In genomic region chr9:89476546-89476945, GRCh38 we compare ENCODE assay signal across 16 cellular contexts. TPM values are rescaled to one million over a fixed set of nuclear protein-coding genes. Genes with fewer than 3 reads are reported as not detected.
A peak's percentile ranks its signal among the peaks of the same experiment; 100 is the strongest.
DNase-seq lines count a peak whose midpoint lies in the region; ATAC-seq lines count a peak whose summit lies in the region.
"Had no signal": no experiment of that assay in that cellular context is flagged by ENCODE, and none has a peak within 500 bp of the region (broad histone marks: within the 10 kb centered on the region; RNA-seq: fewer than 3 reads in every experiment).

No MANE protein-coding gene starts in this region.

- WGBS in thymus = 94% methylated on average over 7 of the region's 7 CpGs

- H3K27ac ChIP-seq in effector memory CD4-positive, alpha-beta T cell (ENCODE audit: insufficient read depth, low read length, poor library complexity, severe bottlenecking) = peak overlapping the region; percentile 75
- peak overlapping the region; percentile 87 for H3K27ac ChIP-seq in thymus (ENCODE audit: low read depth)
- H3K27ac ChIP-seq: left ventricle myocardium inferior, thyroid gland, WERI-Rb-1 had no signal

- POLR2A ChIA-PET in activated CD4-positive, alpha-beta memory T cell treated with anti-CD3 and anti-CD28 coated beads, Interleukin-2, amount 10 ng/mL, durations not matched to agents 7 days and 5 days (lab: Charles Lee) = interaction anchor here (0.9 to 1.1 kb wide), 2 partner anchors 51 to 60 kb away, joined by 3 read pairs; no protein-coding TSS in a partner anchor

- no peak for ATAC-seq in HG02623 (IDR thresholded peaks at IDR 0.05; ENCODE audit: unreplicated experiment)

- peak overlapping the region; percentile 16 for H3K4me3 ChIP-seq in effector memory CD4-positive, alpha-beta T cell (ENCODE audit: insufficient read depth, low read depth, low read length, poor library complexity, severe bottlenecking)
- H3K4me3 ChIP-seq in thymus (ENCODE audit: low read length) = no peak overlapping the region
- H3K4me3 ChIP-seq: left ventricle myocardium inferior, thyroid gland had no signal

- peak overlapping the region; percentile 96 for H3K27ac Mint-ChIP-seq in activated naive CD4-positive, alpha-beta T cell treated with anti-CD3 and anti-CD28 coated beads, Interleukin-2, amount 10 ng/mL, durations not matched to agents 7 days and 5 days
- H3K27ac Mint-ChIP-seq in activated CD4-positive, alpha-beta memory T cell treated with anti-CD3 and anti-CD28 coated beads, Interleukin-2, amount 10 ng/mL, durations not matched to agents 7 days and 5 days = peak overlapping the region; percentile 87

- H3K4me1 Mint-ChIP-seq in activated naive CD4-positive, alpha-beta T cell treated with anti-CD3 and anti-CD28 coated beads, Interleukin-2, amount 10 ng/mL, durations not matched to agents 7 days and 5 days = peaks cover 87% of the 10 kb centered on the region
- peaks cover 86% of the 10 kb centered on the region for H3K4me1 Mint-ChIP-seq in activated CD4-positive, alpha-beta memory T cell treated with anti-CD3 and anti-CD28 coated beads, Interleukin-2, amount 10 ng/mL, durations not matched to agents 7 days and 5 days

- peaks cover 4% of the 10 kb centered on the region for H3K9me3 Mint-ChIP-seq in activated naive CD4-positive, alpha-beta T cell treated with anti-CD3 and anti-CD28 coated beads, Interleukin-2, amount 10 ng/mL, durations not matched to agents 7 days and 5 days
- peaks cover 1% of the 10 kb centered on the region for H3K9me3 Mint-ChIP-seq in activated CD4-positive, alpha-beta memory T cell treated with anti-CD3 and anti-CD28 coated beads, Interleukin-2, amount 10 ng/mL, durations not matched to agents 7 days and 5 days

- no peaks in the 10 kb centered on the region for H3K27me3 ChIP-seq in effector memory CD4-positive, alpha-beta T cell (replicated peaks; ENCODE audit: control insufficient read depth, insufficient read depth, low read length, poor library complexity, severe bottlenecking)
- H3K27me3 ChIP-seq in thymus (ENCODE audit: control insufficient read depth, insufficient read depth) = no peaks in the 10 kb centered on the region
- H3K27me3 ChIP-seq: thyroid gland had no signal

- no peak for DNase-seq in activated naive CD4-positive, alpha-beta T cell treated with anti-CD3 and anti-CD28 coated beads, Interleukin-2, amount 10 ng/mL, durations not matched to agents 7 days and 5 days
- no peak for DNase-seq in activated naive CD4-positive, alpha-beta T cell treated with anti-CD3 and anti-CD28 coated beads, Interleukin-2, amount 50 U/mL, for 16 hours
- DNase-seq in activated CD4-positive, alpha-beta memory T cell treated with anti-CD3 and anti-CD28 coated beads, Interleukin-2, amount 10 ng/mL, durations not matched to agents 7 days and 5 days = no peak
- DNase-seq in effector memory CD4-positive, alpha-beta T cell = no peak
- DNase-seq in COR-L47 (lab: John Stamatoyannopoulos, UW) (no peak), kidney tubule cell (ENCODE audit: low spot score) (no peak)
- DNase-seq: Kasumi-1; left ventricle myocardium inferior; NCI-H146; NCI-H524; stimulated activated CD4-positive, alpha-beta T cell treated with anti-CD3 and anti-CD28 coated beads, Interleukin-2, amount 100 ng/mL, for 24 hours; thyroid gland; WERI-Rb-1 had no signal

- no peaks in the 10 kb centered on the region for H3K27me3 Mint-ChIP-seq in activated naive CD4-positive, alpha-beta T cell treated with anti-CD3 and anti-CD28 coated beads, Interleukin-2, amount 10 ng/mL, durations not matched to agents 7 days and 5 days
- no peaks in the 10 kb centered on the region for H3K27me3 Mint-ChIP-seq in activated CD4-positive, alpha-beta memory T cell treated with anti-CD3 and anti-CD28 coated beads, Interleukin-2, amount 10 ng/mL, durations not matched to agents 7 days and 5 days

- no peaks in the 10 kb centered on the region for H3K9me3 ChIP-seq in effector memory CD4-positive, alpha-beta T cell (ENCODE audit: control insufficient read depth, low read length)
- no peaks in the 10 kb centered on the region for H3K9me3 ChIP-seq in thymus (ENCODE audit: control insufficient read depth)
- H3K9me3 ChIP-seq: left ventricle myocardium inferior, thyroid gland had no signal

- H3K4me1 ChIP-seq in effector memory CD4-positive, alpha-beta T cell (ENCODE audit: control insufficient read depth, insufficient read depth, low read length, poor library complexity, severe bottlenecking) = peaks cover 78% of the 10 kb centered on the region
- peaks cover 63% of the 10 kb centered on the region for H3K4me1 ChIP-seq in thymus (ENCODE audit: control insufficient read depth, insufficient read depth, low read length)
- H3K4me1 ChIP-seq: thyroid gland had no signal

- peaks cover 27% of the 10 kb centered on the region for H3K36me3 ChIP-seq in effector memory CD4-positive, alpha-beta T cell (ENCODE audit: control insufficient read depth, insufficient read depth, low read length)
- peaks cover 37% of the 10 kb centered on the region for H3K36me3 ChIP-seq in thymus (ENCODE audit: control insufficient read depth, insufficient read depth)
- H3K36me3 ChIP-seq: left ventricle myocardium inferior, thyroid gland had no signal

- H3K36me3 Mint-ChIP-seq in activated naive CD4-positive, alpha-beta T cell treated with anti-CD3 and anti-CD28 coated beads, Interleukin-2, amount 10 ng/mL, durations not matched to agents 7 days and 5 days = peaks cover 84% of the 10 kb centered on the region
- peaks cover 86% of the 10 kb centered on the region for H3K36me3 Mint-ChIP-seq in activated CD4-positive, alpha-beta memory T cell treated with anti-CD3 and anti-CD28 coated beads, Interleukin-2, amount 10 ng/mL, durations not matched to agents 7 days and 5 days (ENCODE audit: low read depth)

- H3K4me3 Mint-ChIP-seq in activated naive CD4-positive, alpha-beta T cell treated with anti-CD3 and anti-CD28 coated beads, Interleukin-2, amount 10 ng/mL, durations not matched to agents 7 days and 5 days = peak overlapping the region; percentile 51
- no peak overlapping the region for H3K4me3 Mint-ChIP-seq in activated CD4-positive, alpha-beta memory T cell treated with anti-CD3 and anti-CD28 coated beads, Interleukin-2, amount 10 ng/mL, durations not matched to agents 7 days and 5 days
- H3K4me3 Mint-ChIP-seq: brain had no signal

- CTCF ChIA-PET in activated naive CD4-positive, alpha-beta T cell treated with anti-CD3 and anti-CD28 coated beads, Interleukin-2, amount 10 ng/mL, durations not matched to agents 7 days and 5 days (lab: Charles Lee) = interaction anchor here (1.1 to 9.0 kb wide), 2 partner anchors 12 to 73 kb away, joined by 3 to 70 read pairs; no protein-coding TSS in a partner anchor
- CTCF ChIA-PET in activated CD4-positive, alpha-beta memory T cell treated with anti-CD3 and anti-CD28 coated beads, Interleukin-2, amount 10 ng/mL, durations not matched to agents 7 days and 5 days (lab: Charles Lee) = interaction anchor here (0.6 to 1.0 kb wide), 2 partner anchors 72 to 491 kb away, joined by 3 read pairs; no protein-coding TSS in a partner anchor

RNA-seq across cellular contexts. Expression of gene SEMA4D, which starts 21.4 kb away (rescaled TPM):
- 100 to 1,000 TPM; 339 to 350 TPM for total RNA-seq in activated CD4-positive, alpha-beta memory T cell treated with anti-CD3 and anti-CD28 coated beads, Interleukin-2, amount 10 ng/mL, durations not matched to agents 7 days and 5 days
- polyA plus RNA-seq in thymus = 62.1 TPM
